ENCODE assay signal across 8 cellular contexts in genomic region chr22:32204211-32204855, GRCh38. TPM values are rescaled to one million over a fixed set of nuclear protein-coding genes. Genes with fewer than 3 reads are reported as not detected.
DNase-seq lines count a peak whose midpoint lies in the region; ATAC-seq and TF ChIP-seq lines count a peak whose summit lies in the region.

No MANE protein-coding gene starts in this region.

- peaks cover 26% of the 10 kb centered on the region for H3K27me3 ChIP-seq in osteoblast (ENCODE audit: insufficient read depth, low read length)

- no peaks in the 10 kb centered on the region for H3K79me2 ChIP-seq in osteoblast (ENCODE audit: insufficient read depth, low read length)

- H4K20me1 ChIP-seq in osteoblast (ENCODE audit: insufficient read depth, low read length), result peaks cover 3% of the 10 kb centered on the region

- H3K4me2 ChIP-seq in osteoblast (ENCODE audit: insufficient read depth, low read length), result peak overlapping the region; percentile 67

- POLR2A ChIA-PET in HEK293T (lab: Yijun Ruan, JAX), result interaction anchor here (1.0 to 2.5 kb wide), 6 partner anchors 9 to 270 kb away, joined by 3 to 6 read pairs (median 4); partner anchors contain the start of genes C22orf42 and FBXO7

- peaks cover 3% of the 10 kb centered on the region for H3K4me1 ChIP-seq in osteoblast (ENCODE audit: insufficient read depth, low read length)

- peak overlapping the region; percentile 51 for H2AFZ ChIP-seq in osteoblast (ENCODE audit: low read length)

- DNase-seq in HEK293T (ENCODE audit: extremely low spot score) (peak; percentile 55), NCI-H774 (lab: John Stamatoyannopoulos, UW) (peak; percentile 4), ecto neural progenitor cell (ENCODE audit: low spot score) (peak; percentile 71), osteoblast (ENCODE audit: insufficient read length, low spot score, missing footprints) (peak; percentile 58), HuH-7.5 (ENCODE audit: low spot score) (no peak), DMS114 treated with DMSO at 0.1 percent for 48 hours (lab: John Stamatoyannopoulos, UW; ENCODE audit: unreplicated experiment) (no peak), activated gamma-delta T cell (lab: John Stamatoyannopoulos, UW) (no peak)

- H3K4me3 ChIP-seq in osteoblast (ENCODE audit: insufficient read depth, low read length), result peak overlapping the region; percentile 56

- H3K27ac ChIP-seq in osteoblast (ENCODE audit: low read depth, low read length), result no peak overlapping the region

- ATAC-seq in GM18517 (IDR thresholded peaks at IDR 0.05; ENCODE audit: unreplicated experiment), result no peak

- no peaks in the 10 kb centered on the region for H3K9me3 ChIP-seq in osteoblast (ENCODE audit: low read depth, low read length)

- H3K36me3 ChIP-seq in osteoblast (ENCODE audit: insufficient read depth, low read length), result no peaks in the 10 kb centered on the region

- TF ChIP-seq CTCF in osteoblast (IDR thresholded peaks at IDR 0.05; ENCODE audit: extremely low read depth, low read depth, low read length), result no peak

- CTCF ChIA-PET in HEK293T (lab: Yijun Ruan, JAX), result interaction anchor here (1.2 kb wide), 1 partner anchor 63 kb away, joined by 3 read pairs; no protein-coding TSS in a partner anchor

TF ChIP-seq in HEK293T, 16 proteins besides CTCF, POLR2A, EP300 and RAD21:
- TF ChIP-seq ZNF384 (IDR thresholded peaks at IDR 0.05), result no peak
- TF ChIP-seq NFRKB (IDR thresholded peaks at IDR 0.05), result no peak
- no peak for TF ChIP-seq PKNOX1 (IDR thresholded peaks at IDR 0.05)
- no peak for TF ChIP-seq HDGF (IDR thresholded peaks at IDR 0.05; ENCODE audit: borderline replicate concordance)
- TF ChIP-seq CTBP1 (IDR thresholded peaks at IDR 0.05; ENCODE audit: borderline replicate concordance), result no peak
- no peak for TF ChIP-seq FOXM1 (IDR thresholded peaks at IDR 0.05; ENCODE audit: borderline replicate concordance)
- no peak for TF ChIP-seq ELF4 (IDR thresholded peaks at IDR 0.05)
- no peak for TF ChIP-seq BHLHE40 (IDR thresholded peaks at IDR 0.05; ENCODE audit: borderline replicate concordance)
- TF ChIP-seq ARNT (IDR thresholded peaks at IDR 0.05), result no peak
- TF ChIP-seq LEF1 (IDR thresholded peaks at IDR 0.05; ENCODE audit: borderline replicate concordance), result no peak
- TF ChIP-seq FOXA1 (IDR thresholded peaks at IDR 0.05), result no peak
- TF ChIP-seq SP1 (IDR thresholded peaks at IDR 0.05), result no peak
- no peak for TF ChIP-seq TARDBP (IDR thresholded peaks at IDR 0.05)
- TF ChIP-seq L3MBTL2 (conservative IDR thresholded peaks at IDR 0.05), result no peak; the same call in none of the 2 replicates

RNA-seq across cellular contexts. Expression of gene RFPL2, which starts 0.5 kb away (rescaled TPM):
- total RNA-seq in osteoblast, result not detected in 2 replicates

RNA-seq across cellular contexts. Expression of gene C22orf42, which starts 45.2 kb away (rescaled TPM):
- not detected in 2 replicates for total RNA-seq in osteoblast

RNA-seq across cellular contexts. Expression of gene SLC5A4, which starts 50.8 kb away (rescaled TPM):
- total RNA-seq in osteoblast, result not detected in 2 replicates

Comparison
In these comparisons a context has a peak if more than half of its experiments do, and no peak if none do; other contexts are left out.
1. DNase-seq: peak in HEK293T (single experiment), NCI-H774 (single experiment), ecto neural progenitor cell (single experiment) and osteoblast (single experiment); none in HuH-7.5 (single experiment), DMS114 treated with DMSO at 0.1 percent for 48 hours (single experiment) and activated gamma-delta T cell (single experiment).